ENCODE assay signal across 19 cellular contexts in genomic region chr17:75463612-75464011, GRCh38.
"Had no signal": no experiment of that assay in that cellular context is flagged by ENCODE, and none has a peak within 500 bp of the region (broad histone marks: within the 10 kb centered on the region; RNA-seq: fewer than 3 reads in every experiment).

No MANE protein-coding gene starts in this region.

- H3K4me3 ChIP-seq: coronary artery, dorsolateral prefrontal cortex, esophagus muscularis mucosa, heart right ventricle, left lung, lower lobe of right lung, mucosa of descending colon had no signal

- H3K27me3 ChIP-seq: dorsolateral prefrontal cortex, esophagus muscularis mucosa, foreskin keratinocyte, heart right ventricle, left lung had no signal

- H3K4me1 ChIP-seq: foreskin keratinocyte had no signal

- H3K36me3 ChIP-seq: left lung, lower lobe of right lung had no signal

- H3K9me3 ChIP-seq: esophagus muscularis mucosa, left lung, lower lobe of right lung, mucosa of descending colon had no signal

- H3K4me3 Mint-ChIP-seq: mesothelial cell of epicardium had no signal

- H3K27me3 Mint-ChIP-seq: naive B cell had no signal

- H3K27ac Mint-ChIP-seq: mesothelial cell of epicardium had no signal

- H3K9me3 Mint-ChIP-seq: mesothelial cell of epicardium, naive B cell had no signal

- H3K27ac ChIP-seq: coronary artery, esophagus muscularis mucosa, foreskin keratinocyte, heart right ventricle, lower lobe of right lung had no signal

- DNase-seq: dermis blood vessel endothelial cell; dorsolateral prefrontal cortex; effector CD4-positive, alpha-beta T cell; effector memory CD4-positive, alpha-beta T cell; foreskin keratinocyte; glutamatergic neuron; head of caudate nucleus; heart right ventricle; hippocampal formation; left cardiac atrium; left lung; left ventricle myocardium superior; lower lobe of right lung; mesenchymal stem cell; mucosa of descending colon; naive B cell had no signal

- ATAC-seq: foreskin keratinocyte, heart right ventricle, left cardiac atrium, left lung, left ventricle myocardium superior, lower lobe of right lung, mucosa of descending colon had no signal
